Comparison of ENCODE assay signal across 11 cellular contexts in the genomic region with DNA sequence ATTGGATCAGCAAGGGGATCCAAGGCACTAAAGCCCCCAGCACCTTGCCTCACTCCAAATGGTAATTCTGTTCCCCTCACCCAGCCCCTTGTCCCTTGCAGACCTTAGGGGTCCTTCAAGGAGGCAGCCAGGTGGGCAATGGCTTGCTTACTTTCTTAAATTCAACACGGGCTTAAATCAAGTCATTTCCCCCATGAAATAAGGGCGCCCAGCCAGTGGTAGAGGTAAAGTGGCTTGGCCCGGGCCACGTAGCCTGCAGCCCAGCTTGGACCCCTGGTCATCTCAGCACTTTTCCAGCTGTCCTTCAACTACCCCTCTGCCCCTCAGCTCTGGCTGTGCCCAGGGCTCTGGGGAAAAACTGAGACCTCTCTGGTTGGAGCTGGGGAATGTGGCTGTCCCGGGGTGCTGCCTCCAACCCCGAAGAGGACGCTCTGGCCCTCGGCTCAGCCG. TPM values are rescaled to one million over a fixed set of nuclear protein-coding genes. Genes with fewer than 3 reads are reported as not detected.
DNase-seq lines count a peak whose midpoint lies in the region; ATAC-seq and TF ChIP-seq lines count a peak whose summit lies in the region.
"Had no signal": no experiment of that assay in that cellular context is flagged by ENCODE, and none has a peak within 500 bp of the region (broad histone marks: within the 10 kb centered on the region; RNA-seq: fewer than 3 reads in every experiment).

No MANE protein-coding gene starts in this region.

- peak overlapping the region; percentile 5 to 50 for H3K4me3 ChIP-seq in left lung
- H3K4me3 ChIP-seq in subcutaneous abdominal adipose tissue (ENCODE audit: low read depth in 1 of 5, low read length in 5 of 5): peak overlapping the region; percentile 30 to 59 (median 49)

- H3K4me1 Mint-ChIP-seq in activated CD4-positive, alpha-beta T cell treated with anti-CD3 and anti-CD28 coated beads, Interleukin-2, amount 10 ng/mL, durations not matched to agents 7 days and 5 days: peaks cover 74% of the 10 kb centered on the region
- H3K4me1 Mint-ChIP-seq in activated CD8-positive, alpha-beta T cell treated with anti-CD3 and anti-CD28 coated beads, Interleukin-2, amount 10 ng/mL, durations not matched to agents 7 days and 5 days (ENCODE audit: low read depth): peaks cover 75% of the 10 kb centered on the region

- DNase-seq in activated CD4-positive, alpha-beta T cell treated with anti-CD3 and anti-CD28 coated beads, Interleukin-2, amount 10 ng/mL, durations not matched to agents 7 days and 5 days: no peak
- no peak for DNase-seq in activated CD4-positive, alpha-beta T cell treated with anti-CD3 and anti-CD28 coated beads, Interleukin-2, amount 50 U/mL, for 48 hours
- DNase-seq in activated CD8-positive, alpha-beta T cell treated with anti-CD3 and anti-CD28 coated beads, Interleukin-2, amount 10 ng/mL, durations not matched to agents 7 days and 5 days: no peak
- DNase-seq in left lung: no peak
- DNase-seq in stimulated activated CD4-positive, alpha-beta T cell treated with anti-CD3 and anti-CD28 coated beads, Interleukin-4, amount 100 ng/mL, for 4 hours: no peak
- no peak for DNase-seq in NCI-H1092 (lab: John Stamatoyannopoulos, UW)
- no peak for DNase-seq in EL
- DNase-seq: NCI-H1048, NCI-H748 treated with DMSO at 0.1 percent for 48 hours had no signal

- H3K4me1 ChIP-seq in left lung: peaks cover 0 to 88% of the 10 kb centered on the region in 2 donors
- H3K4me1 ChIP-seq in subcutaneous abdominal adipose tissue (ENCODE audit: control insufficient read depth in 5 of 5, insufficient read depth in 5 of 5, low read length in 5 of 5): peaks cover 5 to 74% (median 33%) of the 10 kb centered on the region in 5 donors

- POLR2A ChIA-PET in activated CD4-positive, alpha-beta T cell treated with anti-CD3 and anti-CD28 coated beads, Interleukin-2, amount 10 ng/mL, durations not matched to agents 7 days and 5 days (lab: Charles Lee): interaction anchor here (1.4 kb wide), 1 partner anchor 19 kb away, joined by 7 read pairs; no protein-coding TSS in a partner anchor
- POLR2A ChIA-PET in activated CD8-positive, alpha-beta T cell treated with anti-CD3 and anti-CD28 coated beads, Interleukin-2, amount 10 ng/mL, durations not matched to agents 7 days and 5 days (lab: Charles Lee): interaction anchor here (1.0 to 7.4 kb wide), 6 partner anchors 8 to 92 kb away, joined by 3 to 125 read pairs (median 8); no protein-coding TSS in a partner anchor

- no peaks in the 10 kb centered on the region for H3K9me3 ChIP-seq in left lung
- H3K9me3 ChIP-seq in subcutaneous abdominal adipose tissue (ENCODE audit: control insufficient read depth in 5 of 5, low read length in 5 of 5): no peaks in the 10 kb centered on the region

- peak overlapping the region in 4 of 5 donors; percentile 8 to 65 (median 57) for H3K9ac ChIP-seq in subcutaneous abdominal adipose tissue (ENCODE audit: low read length in 5 of 5)

- peaks cover 38% of the 10 kb centered on the region for H3K36me3 Mint-ChIP-seq in activated CD4-positive, alpha-beta T cell treated with anti-CD3 and anti-CD28 coated beads, Interleukin-2, amount 10 ng/mL, durations not matched to agents 7 days and 5 days (ENCODE audit: low read depth)
- peaks cover 57% of the 10 kb centered on the region for H3K36me3 Mint-ChIP-seq in activated CD8-positive, alpha-beta T cell treated with anti-CD3 and anti-CD28 coated beads, Interleukin-2, amount 10 ng/mL, durations not matched to agents 7 days and 5 days (ENCODE audit: low read depth)

- peak overlapping the region; percentile 65 to 94 for H3K27ac ChIP-seq in left lung
- peak overlapping the region; percentile 10 for H3K27ac ChIP-seq in subcutaneous abdominal adipose tissue (ENCODE audit: low read depth, low read length)

- intact Hi-C loops in left lung (cut with DNase I): no loop called here

- H3K27ac Mint-ChIP-seq in activated CD4-positive, alpha-beta T cell treated with anti-CD3 and anti-CD28 coated beads, Interleukin-2, amount 10 ng/mL, durations not matched to agents 7 days and 5 days: peak overlapping the region; percentile 98
- H3K27ac Mint-ChIP-seq in activated CD8-positive, alpha-beta T cell treated with anti-CD3 and anti-CD28 coated beads, Interleukin-2, amount 10 ng/mL, durations not matched to agents 7 days and 5 days: peak overlapping the region; percentile 96

- no peaks in the 10 kb centered on the region for H3K9me3 Mint-ChIP-seq in activated CD4-positive, alpha-beta T cell treated with anti-CD3 and anti-CD28 coated beads, Interleukin-2, amount 10 ng/mL, durations not matched to agents 7 days and 5 days
- no peaks in the 10 kb centered on the region for H3K9me3 Mint-ChIP-seq in activated CD8-positive, alpha-beta T cell treated with anti-CD3 and anti-CD28 coated beads, Interleukin-2, amount 10 ng/mL, durations not matched to agents 7 days and 5 days (ENCODE audit: insufficient read depth)

- CTCF ChIA-PET in activated CD4-positive, alpha-beta T cell treated with anti-CD3 and anti-CD28 coated beads, Interleukin-2, amount 10 ng/mL, durations not matched to agents 7 days and 5 days (lab: Charles Lee): interaction anchor here (1.0 to 4.0 kb wide), 6 partner anchors 8 to 35 kb away, joined by 3 to 24 read pairs (median 10); no protein-coding TSS in a partner anchor
- CTCF ChIA-PET in activated CD8-positive, alpha-beta T cell treated with anti-CD3 and anti-CD28 coated beads, Interleukin-2, amount 10 ng/mL, durations not matched to agents 7 days and 5 days (lab: Charles Lee): interaction anchor here (0.8 to 8.2 kb wide), 8 partner anchors 10 to 35 kb away, joined by 3 to 82 read pairs (median 6); no protein-coding TSS in a partner anchor

- peak overlapping the region; percentile 95 for H3K4me3 Mint-ChIP-seq in activated CD4-positive, alpha-beta T cell treated with anti-CD3 and anti-CD28 coated beads, Interleukin-2, amount 10 ng/mL, durations not matched to agents 7 days and 5 days
- H3K4me3 Mint-ChIP-seq in activated CD8-positive, alpha-beta T cell treated with anti-CD3 and anti-CD28 coated beads, Interleukin-2, amount 10 ng/mL, durations not matched to agents 7 days and 5 days: peak overlapping the region; percentile 96

- H3K27me3 ChIP-seq in left lung (no peaks in the 10 kb centered on the region), subcutaneous abdominal adipose tissue (ENCODE audit: control insufficient read depth in 5 of 5, insufficient read depth in 4 of 5, low read length in 5 of 5) (no peaks in the 10 kb centered on the region)

- no peaks in the 10 kb centered on the region for H3K27me3 Mint-ChIP-seq in activated CD4-positive, alpha-beta T cell treated with anti-CD3 and anti-CD28 coated beads, Interleukin-2, amount 10 ng/mL, durations not matched to agents 7 days and 5 days
- H3K27me3 Mint-ChIP-seq in activated CD8-positive, alpha-beta T cell treated with anti-CD3 and anti-CD28 coated beads, Interleukin-2, amount 10 ng/mL, durations not matched to agents 7 days and 5 days (ENCODE audit: low read depth): no peaks in the 10 kb centered on the region

- no peak for ATAC-seq in activated CD8-positive, alpha-beta T cell treated with anti-CD3 and anti-CD28 coated beads, Interleukin-2, amount 10 ng/mL, durations not matched to agents 7 days and 5 days
- no peak for ATAC-seq in left lung

- TF ChIP-seq CTCF in left lung (IDR thresholded peaks at IDR 0.05): no peak

- H3K36me3 ChIP-seq in left lung (peaks cover 0 to 4% of the 10 kb centered on the region in 2 donors), subcutaneous abdominal adipose tissue (ENCODE audit: control insufficient read depth in 5 of 5, insufficient read depth in 5 of 5, low read length in 5 of 5) (no peaks in the 10 kb centered on the region)

RNA-seq across cellular contexts. Expression of a gene that starts 1.2 kb away (rescaled TPM):
- 100 to 1,000 TPM; 135 to 176 TPM for total RNA-seq in activated CD4-positive, alpha-beta T cell treated with anti-CD3 and anti-CD28 coated beads, Interleukin-2, amount 10 ng/mL, durations not matched to agents 7 days and 5 days
- 100 to 1,000 TPM; 208 to 212 TPM for total RNA-seq in activated CD8-positive, alpha-beta T cell treated with anti-CD3 and anti-CD28 coated beads, Interleukin-2, amount 10 ng/mL, durations not matched to agents 7 days and 5 days
- 10 to 100 TPM in 1 of 2 donors, 1 to 10 TPM in 1; 9.1 to 52.9 TPM for total RNA-seq in left lung
- total RNA-seq: osteocyte had no signal
